2 cellular contexts compared by ENCODE assay signal in the genomic region with DNA sequence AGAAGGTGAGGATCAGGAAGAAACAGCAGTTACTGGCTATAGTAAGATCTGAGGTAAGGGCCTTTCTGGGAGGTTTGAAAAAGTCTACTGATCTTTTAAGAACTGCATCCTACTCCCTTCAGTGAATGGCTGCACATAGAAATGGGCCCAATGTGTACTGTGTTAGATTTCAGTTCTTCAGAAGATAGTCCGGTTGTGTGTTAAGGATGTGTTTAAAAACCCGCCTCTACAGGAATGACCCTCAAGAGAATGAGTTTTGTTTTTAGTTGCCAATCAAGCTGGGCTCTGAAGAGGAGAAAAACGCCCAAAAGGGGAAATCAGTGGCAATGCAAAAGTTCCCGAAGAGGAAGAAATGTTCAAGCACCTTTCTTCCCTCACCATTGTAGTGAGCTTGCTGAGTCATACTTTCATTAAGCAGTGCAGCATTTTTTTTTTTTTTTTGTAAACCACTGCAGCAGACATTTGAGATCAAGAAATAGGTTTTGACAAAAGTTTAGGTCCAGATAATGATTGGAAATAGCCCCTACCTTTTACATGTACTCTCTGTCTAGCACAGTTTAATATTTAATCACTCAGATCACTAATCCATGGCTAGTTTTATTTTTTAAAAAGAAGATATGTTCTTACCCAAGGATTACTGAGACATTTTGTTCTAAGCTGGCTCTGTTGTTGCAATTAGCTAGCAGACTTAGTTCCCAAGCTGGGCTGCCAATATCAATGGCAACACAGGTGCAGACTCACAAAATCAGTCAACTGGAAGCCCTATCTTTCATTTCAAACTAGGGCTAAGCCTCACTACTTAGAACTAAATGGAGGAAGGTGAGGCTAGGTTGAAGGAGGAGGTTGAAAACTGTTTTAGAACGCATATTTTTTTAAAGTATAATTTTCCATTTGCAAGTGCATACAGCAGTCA.
TF ChIP-seq lines count a peak whose summit lies in the region.

No MANE protein-coding gene starts in this region.

TF ChIP-seq in GM23338, 12 proteins besides CTCF, POLR2A, EP300 and RAD21 (continues in another document):
- no peak for TF ChIP-seq CREB1 (CRISPR knock-in tag; IDR thresholded peaks at IDR 0.05; ENCODE audit: low read depth)
- TF ChIP-seq POLR2AphosphoS5 (IDR thresholded peaks at IDR 0.05; ENCODE audit: low read depth) = no peak
- TF ChIP-seq, protein P1, sequence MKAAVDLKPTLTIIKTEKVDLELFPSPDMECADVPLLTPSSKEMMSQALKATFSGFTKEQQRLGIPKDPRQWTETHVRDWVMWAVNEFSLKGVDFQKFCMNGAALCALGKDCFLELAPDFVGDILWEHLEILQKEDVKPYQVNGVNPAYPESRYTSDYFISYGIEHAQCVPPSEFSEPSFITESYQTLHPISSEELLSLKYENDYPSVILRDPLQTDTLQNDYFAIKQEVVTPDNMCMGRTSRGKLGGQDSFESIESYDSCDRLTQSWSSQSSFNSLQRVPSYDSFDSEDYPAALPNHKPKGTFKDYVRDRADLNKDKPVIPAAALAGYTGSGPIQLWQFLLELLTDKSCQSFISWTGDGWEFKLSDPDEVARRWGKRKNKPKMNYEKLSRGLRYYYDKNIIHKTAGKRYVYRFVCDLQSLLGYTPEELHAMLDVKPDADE (IDR thresholded peaks at IDR 0.05) = no peak
- TF ChIP-seq ZNF114 (CRISPR knock-in tag; IDR thresholded peaks at IDR 0.05) = no peak
- TF ChIP-seq, protein P2, sequence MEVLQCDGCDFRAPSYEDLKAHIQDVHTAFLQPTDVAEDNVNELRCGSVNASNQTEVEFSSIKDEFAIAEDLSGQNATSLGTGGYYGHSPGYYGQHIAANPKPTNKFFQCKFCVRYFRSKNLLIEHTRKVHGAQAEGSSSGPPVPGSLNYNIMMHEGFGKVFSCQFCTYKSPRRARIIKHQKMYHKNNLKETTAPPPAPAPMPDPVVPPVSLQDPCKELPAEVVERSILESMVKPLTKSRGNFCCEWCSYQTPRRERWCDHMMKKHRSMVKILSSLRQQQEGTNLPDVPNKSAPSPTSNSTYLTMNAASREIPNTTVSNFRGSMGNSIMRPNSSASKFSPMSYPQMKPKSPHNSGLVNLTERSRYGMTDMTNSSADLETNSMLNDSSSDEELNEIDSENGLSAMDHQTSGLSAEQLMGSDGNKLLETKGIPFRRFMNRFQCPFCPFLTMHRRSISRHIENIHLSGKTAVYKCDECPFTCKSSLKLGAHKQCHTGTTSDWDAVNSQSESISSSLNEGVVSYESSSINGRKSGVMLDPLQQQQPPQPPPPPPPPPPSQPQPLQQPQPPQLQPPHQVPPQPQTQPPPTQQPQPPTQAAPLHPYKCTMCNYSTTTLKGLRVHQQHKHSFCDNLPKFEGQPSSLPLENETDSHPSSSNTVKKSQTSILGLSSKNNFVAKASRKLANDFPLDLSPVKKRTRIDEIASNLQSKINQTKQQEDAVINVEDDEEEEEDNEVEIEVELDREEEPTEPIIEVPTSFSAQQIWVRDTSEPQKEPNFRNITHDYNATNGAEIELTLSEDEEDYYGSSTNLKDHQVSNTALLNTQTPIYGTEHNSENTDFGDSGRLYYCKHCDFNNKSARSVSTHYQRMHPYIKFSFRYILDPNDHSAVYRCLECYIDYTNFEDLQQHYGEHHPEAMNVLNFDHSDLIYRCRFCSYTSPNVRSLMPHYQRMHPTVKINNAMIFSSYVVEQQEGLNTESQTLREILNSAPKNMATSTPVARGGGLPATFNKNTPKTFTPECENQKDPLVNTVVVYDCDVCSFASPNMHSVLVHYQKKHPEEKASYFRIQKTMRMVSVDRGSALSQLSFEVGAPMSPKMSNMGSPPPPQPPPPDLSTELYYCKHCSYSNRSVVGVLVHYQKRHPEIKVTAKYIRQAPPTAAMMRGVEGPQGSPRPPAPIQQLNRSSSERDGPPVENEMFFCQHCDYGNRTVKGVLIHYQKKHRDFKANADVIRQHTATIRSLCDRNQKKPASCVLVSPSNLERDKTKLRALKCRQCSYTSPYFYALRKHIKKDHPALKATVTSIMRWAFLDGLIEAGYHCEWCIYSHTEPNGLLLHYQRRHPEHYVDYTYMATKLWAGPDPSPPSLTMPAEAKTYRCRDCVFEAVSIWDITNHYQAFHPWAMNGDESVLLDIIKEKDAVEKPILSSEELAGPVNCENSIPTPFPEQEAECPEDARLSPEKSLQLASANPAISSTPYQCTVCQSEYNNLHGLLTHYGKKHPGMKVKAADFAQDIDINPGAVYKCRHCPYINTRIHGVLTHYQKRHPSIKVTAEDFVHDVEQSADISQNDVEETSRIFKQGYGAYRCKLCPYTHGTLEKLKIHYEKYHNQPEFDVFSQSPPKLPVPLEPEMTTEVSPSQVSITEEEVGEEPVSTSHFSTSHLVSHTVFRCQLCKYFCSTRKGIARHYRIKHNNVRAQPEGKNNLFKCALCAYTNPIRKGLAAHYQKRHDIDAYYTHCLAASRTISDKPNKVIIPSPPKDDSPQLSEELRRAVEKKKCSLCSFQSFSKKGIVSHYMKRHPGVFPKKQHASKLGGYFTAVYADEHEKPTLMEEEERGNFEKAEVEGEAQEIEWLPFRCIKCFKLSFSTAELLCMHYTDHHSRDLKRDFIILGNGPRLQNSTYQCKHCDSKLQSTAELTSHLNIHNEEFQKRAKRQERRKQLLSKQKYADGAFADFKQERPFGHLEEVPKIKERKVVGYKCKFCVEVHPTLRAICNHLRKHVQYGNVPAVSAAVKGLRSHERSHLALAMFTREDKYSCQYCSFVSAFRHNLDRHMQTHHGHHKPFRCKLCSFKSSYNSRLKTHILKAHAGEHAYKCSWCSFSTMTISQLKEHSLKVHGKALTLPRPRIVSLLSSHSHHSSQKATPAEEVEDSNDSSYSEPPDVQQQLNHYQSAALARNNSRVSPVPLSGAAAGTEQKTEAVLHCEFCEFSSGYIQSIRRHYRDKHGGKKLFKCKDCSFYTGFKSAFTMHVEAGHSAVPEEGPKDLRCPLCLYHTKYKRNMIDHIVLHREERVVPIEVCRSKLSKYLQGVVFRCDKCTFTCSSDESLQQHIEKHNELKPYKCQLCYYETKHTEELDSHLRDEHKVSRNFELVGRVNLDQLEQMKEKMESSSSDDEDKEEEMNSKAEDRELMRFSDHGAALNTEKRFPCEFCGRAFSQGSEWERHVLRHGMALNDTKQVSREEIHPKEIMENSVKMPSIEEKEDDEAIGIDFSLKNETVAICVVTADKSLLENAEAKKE (CRISPR knock-in tag; IDR thresholded peaks at IDR 0.05) = no peak
- no peak for TF ChIP-seq NANOG (IDR thresholded peaks at IDR 0.05; ENCODE audit: borderline replicate concordance)
- no peak for TF ChIP-seq STAT1 (IDR thresholded peaks at IDR 0.05; ENCODE audit: unreplicated experiment)
- no peak for TF ChIP-seq JUNB (IDR thresholded peaks at IDR 0.05; ENCODE audit: unreplicated experiment)
- TF ChIP-seq EZH2 (IDR thresholded peaks at IDR 0.05; ENCODE audit: low read depth, unreplicated experiment) = no peak

TF ChIP-seq in HepG2, 621 proteins besides CTCF, POLR2A, EP300 and RAD21 (continued from another document):
- TF ChIP-seq TGIF2 (CRISPR knock-in tag; IDR thresholded peaks at IDR 0.05) (no peak), NFE2L2 (IDR thresholded peaks at IDR 0.05; ENCODE audit: low read length) (peak; percentile 11; the same call in 1 of the 2 replicates), SIN3A (IDR thresholded peaks at IDR 0.05; ENCODE audit: borderline replicate concordance, low read depth, low read length) (no peak), ZNF720 (CRISPR knock-in tag; IDR thresholded peaks at IDR 0.05) (no peak), GTF2F1 (IDR thresholded peaks at IDR 0.05; ENCODE audit: low read length) (no peak), RXRB (CRISPR knock-in tag; IDR thresholded peaks at IDR 0.05; ENCODE audit: borderline replicate concordance) (no peak)
TF ChIP-seq in HepG2: peak in this region for 1.
